In genomic region chr15:38474155-38474757, GRCh38 we compare ENCODE assay signal across 1 cellular context.
TF ChIP-seq lines count a peak whose summit lies in the region.

No MANE protein-coding gene starts in this region.

TF ChIP-seq in GM12878, 131 proteins besides CTCF, POLR2A, EP300 and RAD21 (continued from another document):
- TF ChIP-seq BCL3 (IDR thresholded peaks at IDR 0.05; ENCODE audit: borderline replicate concordance, insufficient read depth, low read depth, low read length, poor library complexity, severe bottlenecking) = no peak
- TF ChIP-seq GABPA (IDR thresholded peaks at IDR 0.05; ENCODE audit: low read depth) = no peak
- peak; percentile 77; the same call in 1 of the 2 replicates for TF ChIP-seq SMC3 (IDR thresholded peaks at IDR 0.05; ENCODE audit: borderline replicate concordance, low read length)
- no peak for TF ChIP-seq NR2C2 (IDR thresholded peaks at IDR 0.05; ENCODE audit: borderline replicate concordance, control insufficient read depth, insufficient read length, low read depth)
- no peak for TF ChIP-seq TAF1 (IDR thresholded peaks at IDR 0.05; ENCODE audit: borderline replicate concordance, low read depth, low read length)
- TF ChIP-seq, protein P1, sequence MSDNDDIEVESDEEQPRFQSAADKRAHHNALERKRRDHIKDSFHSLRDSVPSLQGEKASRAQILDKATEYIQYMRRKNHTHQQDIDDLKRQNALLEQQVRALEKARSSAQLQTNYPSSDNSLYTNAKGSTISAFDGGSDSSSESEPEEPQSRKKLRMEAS (IDR thresholded peaks at IDR 0.05; ENCODE audit: low read depth, low read length) = no peak
- no peak for TF ChIP-seq BMI1 (IDR thresholded peaks at IDR 0.05; ENCODE audit: borderline replicate concordance)
- no peak for TF ChIP-seq ZSCAN29 (IDR thresholded peaks at IDR 0.05)
- 0 out of 2 replicates have a peak, but pooled peaks have one; percentile 12 for TF ChIP-seq YY1 (IDR thresholded peaks at IDR 0.05; ENCODE audit: low read depth, low read length)
- no peak for TF ChIP-seq STAT3 (IDR thresholded peaks at IDR 0.05; ENCODE audit: low read depth, low read length)
- no peak for TF ChIP-seq MYC (IDR thresholded peaks at IDR 0.05; ENCODE audit: insufficient read depth, insufficient read length, insufficient replicate concordance, low read length, severe bottlenecking)
- TF ChIP-seq STAT1 (conservative IDR thresholded peaks at IDR 0.05) = 0 out of 2 replicates have a peak, but pooled peaks have one; percentile 40
- TF ChIP-seq, protein P2, sequence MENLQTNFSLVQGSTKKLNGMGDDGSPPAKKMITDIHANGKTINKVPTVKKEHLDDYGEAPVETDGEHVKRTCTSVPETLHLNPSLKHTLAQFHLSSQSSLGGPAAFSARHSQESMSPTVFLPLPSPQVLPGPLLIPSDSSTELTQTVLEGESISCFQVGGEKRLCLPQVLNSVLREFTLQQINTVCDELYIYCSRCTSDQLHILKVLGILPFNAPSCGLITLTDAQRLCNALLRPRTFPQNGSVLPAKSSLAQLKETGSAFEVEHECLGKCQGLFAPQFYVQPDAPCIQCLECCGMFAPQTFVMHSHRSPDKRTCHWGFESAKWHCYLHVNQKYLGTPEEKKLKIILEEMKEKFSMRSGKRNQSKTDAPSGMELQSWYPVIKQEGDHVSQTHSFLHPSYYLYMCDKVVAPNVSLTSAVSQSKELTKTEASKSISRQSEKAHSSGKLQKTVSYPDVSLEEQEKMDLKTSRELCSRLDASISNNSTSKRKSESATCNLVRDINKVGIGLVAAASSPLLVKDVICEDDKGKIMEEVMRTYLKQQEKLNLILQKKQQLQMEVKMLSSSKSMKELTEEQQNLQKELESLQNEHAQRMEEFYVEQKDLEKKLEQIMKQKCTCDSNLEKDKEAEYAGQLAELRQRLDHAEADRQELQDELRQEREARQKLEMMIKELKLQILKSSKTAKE (IDR thresholded peaks at IDR 0.05; ENCODE audit: low read depth, poor library complexity, severe bottlenecking) = peak; percentile 32
- TF ChIP-seq NR2F1 (conservative IDR thresholded peaks at IDR 0.05) = no peak
- TF ChIP-seq, protein P3, sequence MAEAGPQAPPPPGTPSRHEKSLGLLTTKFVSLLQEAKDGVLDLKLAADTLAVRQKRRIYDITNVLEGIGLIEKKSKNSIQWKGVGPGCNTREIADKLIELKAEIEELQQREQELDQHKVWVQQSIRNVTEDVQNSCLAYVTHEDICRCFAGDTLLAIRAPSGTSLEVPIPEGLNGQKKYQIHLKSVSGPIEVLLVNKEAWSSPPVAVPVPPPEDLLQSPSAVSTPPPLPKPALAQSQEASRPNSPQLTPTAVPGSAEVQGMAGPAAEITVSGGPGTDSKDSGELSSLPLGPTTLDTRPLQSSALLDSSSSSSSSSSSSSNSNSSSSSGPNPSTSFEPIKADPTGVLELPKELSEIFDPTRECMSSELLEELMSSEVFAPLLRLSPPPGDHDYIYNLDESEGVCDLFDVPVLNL (IDR thresholded peaks at IDR 0.05; ENCODE audit: low read depth, low read length) = no peak
- TF ChIP-seq ATF3 (IDR thresholded peaks at IDR 0.05; ENCODE audit: borderline replicate concordance, extremely low read depth, low read depth, low read length) = no peak
- TF ChIP-seq LARP7 (IDR thresholded peaks at IDR 0.05) = no peak
- TF ChIP-seq BHLHE40 (IDR thresholded peaks at IDR 0.05; ENCODE audit: borderline replicate concordance in 1 of 2, low read depth in 2 of 2, low read length in 1 of 2) = no peak
- TF ChIP-seq NFYA (IDR thresholded peaks at IDR 0.05; ENCODE audit: borderline replicate concordance, low read depth, low read length) = no peak
- TF ChIP-seq NR2C1 (IDR thresholded peaks at IDR 0.05) = no peak
- TF ChIP-seq POLR2AphosphoS2 (IDR thresholded peaks at IDR 0.05; ENCODE audit: low read depth, low read length) = no peak
- TF ChIP-seq CHD2 (IDR thresholded peaks at IDR 0.05; ENCODE audit: borderline replicate concordance, low read depth, low read length) = no peak
- TF ChIP-seq, protein P4, sequence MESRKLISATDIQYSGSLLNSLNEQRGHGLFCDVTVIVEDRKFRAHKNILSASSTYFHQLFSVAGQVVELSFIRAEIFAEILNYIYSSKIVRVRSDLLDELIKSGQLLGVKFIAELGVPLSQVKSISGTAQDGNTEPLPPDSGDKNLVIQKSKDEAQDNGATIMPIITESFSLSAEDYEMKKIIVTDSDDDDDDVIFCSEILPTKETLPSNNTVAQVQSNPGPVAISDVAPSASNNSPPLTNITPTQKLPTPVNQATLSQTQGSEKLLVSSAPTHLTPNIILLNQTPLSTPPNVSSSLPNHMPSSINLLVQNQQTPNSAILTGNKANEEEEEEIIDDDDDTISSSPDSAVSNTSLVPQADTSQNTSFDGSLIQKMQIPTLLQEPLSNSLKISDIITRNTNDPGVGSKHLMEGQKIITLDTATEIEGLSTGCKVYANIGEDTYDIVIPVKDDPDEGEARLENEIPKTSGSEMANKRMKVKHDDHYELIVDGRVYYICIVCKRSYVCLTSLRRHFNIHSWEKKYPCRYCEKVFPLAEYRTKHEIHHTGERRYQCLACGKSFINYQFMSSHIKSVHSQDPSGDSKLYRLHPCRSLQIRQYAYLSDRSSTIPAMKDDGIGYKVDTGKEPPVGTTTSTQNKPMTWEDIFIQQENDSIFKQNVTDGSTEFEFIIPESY (IDR thresholded peaks at IDR 0.05) = no peak
- TF ChIP-seq SUPT20H (IDR thresholded peaks at IDR 0.05; ENCODE audit: borderline replicate concordance, control insufficient read depth, low read depth, low read length) = no peak
- TF ChIP-seq KDM1A (IDR thresholded peaks at IDR 0.05; ENCODE audit: borderline replicate concordance) = no peak
- no peak for TF ChIP-seq NKRF (conservative IDR thresholded peaks at IDR 0.05)
- no peak for TF ChIP-seq CREM (IDR thresholded peaks at IDR 0.05; ENCODE audit: low read depth)
- TF ChIP-seq MXI1 (IDR thresholded peaks at IDR 0.05; ENCODE audit: low read depth, low read length) = no peak
- TF ChIP-seq ZNF687 (IDR thresholded peaks at IDR 0.05) = no peak
- TF ChIP-seq RFX5 (IDR thresholded peaks at IDR 0.05; ENCODE audit: low read depth, low read length) = no peak
- 0 out of 2 replicates have a peak, but pooled peaks have one; percentile 3 for TF ChIP-seq ZNF24 (IDR thresholded peaks at IDR 0.05)
- TF ChIP-seq KAT2A (conservative IDR thresholded peaks at IDR 0.05; ENCODE audit: control insufficient read depth, low read depth, low read length) = no peak
- TF ChIP-seq HDGF (IDR thresholded peaks at IDR 0.05) = no peak
- TF ChIP-seq SMARCA5 (IDR thresholded peaks at IDR 0.05) = peak; percentile 24; the same call in 1 of the 2 replicates
- TF ChIP-seq CUX1 (IDR thresholded peaks at IDR 0.05; ENCODE audit: insufficient replicate concordance, low read depth, low read length) = no peak
- TF ChIP-seq TCF7 (IDR thresholded peaks at IDR 0.05; ENCODE audit: borderline replicate concordance) = no peak
- TF ChIP-seq CHD1 (IDR thresholded peaks at IDR 0.05; ENCODE audit: low read depth, low read length) = no peak
- TF ChIP-seq PBX3 (IDR thresholded peaks at IDR 0.05; ENCODE audit: insufficient replicate concordance, low read depth, low read length) = no peak
